Comparison of ENCODE assay signal across 16 cellular contexts in genomic region chr6:167572841-167573271, GRCh38.
DNase-seq lines count a peak whose midpoint lies in the region; ATAC-seq, FAIRE-seq and TF ChIP-seq lines count a peak whose summit lies in the region.
"Had no signal": no experiment of that assay in that cellular context is flagged by ENCODE, and none has a peak within 500 bp of the region (broad histone marks: within the 10 kb centered on the region; RNA-seq: fewer than 3 reads in every experiment).

No MANE protein-coding gene starts in this region.

- H3K27ac Mint-ChIP-seq in astrocyte (ENCODE audit: unreplicated experiment), result no peak overlapping the region
- H3K27ac Mint-ChIP-seq: CD8-positive, alpha-beta memory T cell; stimulated activated naive CD8-positive, alpha-beta T cell treated with anti-CD3 and anti-CD28 coated beads, Interleukin-15, Interleukin-2, amounts not matched to agents 100 ng/mL and 50 ng/mL, for 24 hours had no signal

- H3K4me2 ChIP-seq in BLaER1, result peak overlapping the region; percentile 84
- no peak overlapping the region for H3K4me2 ChIP-seq in astrocyte (ENCODE audit: low read length)
- H3K4me2 ChIP-seq: A549 had no signal

- peaks cover 39% of the 10 kb centered on the region for H3K27me3 Mint-ChIP-seq in astrocyte (ENCODE audit: low read depth, unreplicated experiment)
- H3K27me3 Mint-ChIP-seq: stimulated activated naive CD8-positive, alpha-beta T cell treated with anti-CD3 and anti-CD28 coated beads, Interleukin-15, Interleukin-2, amounts not matched to agents 100 ng/mL and 50 ng/mL, for 24 hours had no signal

- TF ChIP-seq CTCF in astrocyte (IDR thresholded peaks at IDR 0.05; ENCODE audit: insufficient read depth, low read depth, low read length), result no peak
- no peak for TF ChIP-seq CTCF in upper lobe of left lung (IDR thresholded peaks at IDR 0.05)

- no peaks in the 10 kb centered on the region for H3K9me3 Mint-ChIP-seq in astrocyte (ENCODE audit: unreplicated experiment)
- H3K9me3 Mint-ChIP-seq: stimulated activated naive CD8-positive, alpha-beta T cell treated with anti-CD3 and anti-CD28 coated beads, Interleukin-15, Interleukin-2, amounts not matched to agents 100 ng/mL and 50 ng/mL, for 24 hours had no signal

- DNase-seq in astrocyte (ENCODE audit: low read depth) (no peak), iPS-NIHi11 (ENCODE audit: low spot score) (peak; percentile 29), upper lobe of left lung (no peak)
- DNase-seq in effector memory CD4-positive, alpha-beta T cell, result no peak
- DNase-seq: activated CD8-positive, alpha-beta memory T cell treated with anti-CD3 and anti-CD28 coated beads for 24 hours; CD8-positive, alpha-beta memory T cell; NCI-H1105 treated with DMSO at 0.1 percent for 48 hours; NCI-H226; stimulated activated CD4-positive, alpha-beta T cell treated with anti-CD3 and anti-CD28 coated beads, Interleukin-12 subunit alpha, Interleukin-12 subunit beta, amount 100 ng/mL, for 4 hours had no signal

- peak overlapping the region; percentile 18 for H2AFZ ChIP-seq in astrocyte (ENCODE audit: low read depth, low read length)

- peaks cover 13% of the 10 kb centered on the region; the same call in 1 of the 2 replicates for H3K27me3 ChIP-seq in BLaER1
- H3K27me3 ChIP-seq in astrocyte (ENCODE audit: insufficient read depth, low read length), result peaks cover 3% of the 10 kb centered on the region
- H3K27me3 ChIP-seq in rectal smooth muscle tissue (ENCODE audit: control insufficient read depth, insufficient read depth, low read length), result no peaks in the 10 kb centered on the region
- H3K27me3 ChIP-seq in upper lobe of left lung, result no peaks in the 10 kb centered on the region
- H3K27me3 ChIP-seq in effector memory CD4-positive, alpha-beta T cell (replicated peaks; ENCODE audit: control insufficient read depth, insufficient read depth, low read length, poor library complexity, severe bottlenecking), result no peaks in the 10 kb centered on the region
- H3K27me3 ChIP-seq: left lung had no signal

- TF ChIP-seq POLR2A in upper lobe of left lung (IDR thresholded peaks at IDR 0.05), result no peak

- H4K20me1 ChIP-seq in BLaER1 (no peaks in the 10 kb centered on the region), astrocyte (ENCODE audit: insufficient read depth, low read length) (no peaks in the 10 kb centered on the region)

- H3K36me3 Mint-ChIP-seq in astrocyte (ENCODE audit: low read depth, unreplicated experiment), result peaks cover 3% of the 10 kb centered on the region
- H3K36me3 Mint-ChIP-seq: CD8-positive, alpha-beta memory T cell had no signal

- peaks cover 65% of the 10 kb centered on the region for H3K4me1 ChIP-seq in BLaER1
- H3K4me1 ChIP-seq in astrocyte (ENCODE audit: insufficient read depth, low read length), result no peaks in the 10 kb centered on the region
- no peaks in the 10 kb centered on the region for H3K4me1 ChIP-seq in rectal smooth muscle tissue (ENCODE audit: control insufficient read depth, insufficient read depth, low read length)
- peaks cover 0 to 5% (median 0%) of the 10 kb centered on the region in 4 donors for H3K4me1 ChIP-seq in upper lobe of left lung
- H3K4me1 ChIP-seq in effector memory CD4-positive, alpha-beta T cell (ENCODE audit: control insufficient read depth, insufficient read depth, low read length, poor library complexity, severe bottlenecking), result no peaks in the 10 kb centered on the region
- H3K4me1 ChIP-seq: A549 had no signal

- peak overlapping the region; percentile 39 for H3K4me3 ChIP-seq in BLaER1
- no peak overlapping the region for H3K4me3 ChIP-seq in astrocyte (ENCODE audit: insufficient read depth, low read depth, low read length)
- no peak overlapping the region for H3K4me3 ChIP-seq in rectal smooth muscle tissue (ENCODE audit: low read length)
- no peak overlapping the region for H3K4me3 ChIP-seq in upper lobe of left lung
- H3K4me3 ChIP-seq in effector memory CD4-positive, alpha-beta T cell (ENCODE audit: insufficient read depth, low read depth, low read length, poor library complexity, severe bottlenecking), result no peak overlapping the region
- H3K4me3 ChIP-seq: A549, left lung had no signal

- H3K9me3 ChIP-seq in BLaER1 (no peaks in the 10 kb centered on the region), astrocyte (ENCODE audit: insufficient read depth, low read depth, low read length) (no peaks in the 10 kb centered on the region), upper lobe of left lung (no peaks in the 10 kb centered on the region)
- H3K9me3 ChIP-seq in effector memory CD4-positive, alpha-beta T cell (ENCODE audit: control insufficient read depth, low read length), result no peaks in the 10 kb centered on the region
- H3K9me3 ChIP-seq: A549, left lung had no signal

- no peaks in the 10 kb centered on the region for H3K4me1 Mint-ChIP-seq in astrocyte (ENCODE audit: low read depth, unreplicated experiment)
- H3K4me1 Mint-ChIP-seq: CD8-positive, alpha-beta memory T cell had no signal

- ATAC-seq in HG03439 (IDR thresholded peaks at IDR 0.05; ENCODE audit: unreplicated experiment) (no peak), GM18868 (IDR thresholded peaks at IDR 0.05; ENCODE audit: unreplicated experiment) (no peak), upper lobe of left lung (ENCODE audit: low FRiP score in 2 of 2) (no peak)

- no peak overlapping the region for H3K4me3 Mint-ChIP-seq in astrocyte (ENCODE audit: unreplicated experiment)
- H3K4me3 Mint-ChIP-seq: CD8-positive, alpha-beta memory T cell; stimulated activated naive CD8-positive, alpha-beta T cell treated with anti-CD3 and anti-CD28 coated beads, Interleukin-15, Interleukin-2, amounts not matched to agents 100 ng/mL and 50 ng/mL, for 24 hours had no signal

- WGBS in upper lobe of left lung, 2 donors, result 82 to 87% methylated on average over 10 to 13 of the region's 13 CpGs

- H3K79me2 ChIP-seq in astrocyte (ENCODE audit: insufficient read depth, low read length), result no peaks in the 10 kb centered on the region

- H3K36me3 ChIP-seq in BLaER1 (no peaks in the 10 kb centered on the region), astrocyte (ENCODE audit: insufficient read depth, low read length) (no peaks in the 10 kb centered on the region), rectal smooth muscle tissue (ENCODE audit: control insufficient read depth, insufficient read depth, low read length) (no peaks in the 10 kb centered on the region), upper lobe of left lung (no peaks in the 10 kb centered on the region)
- no peaks in the 10 kb centered on the region for H3K36me3 ChIP-seq in effector memory CD4-positive, alpha-beta T cell (ENCODE audit: control insufficient read depth, insufficient read depth, low read length)
- H3K36me3 ChIP-seq: left lung had no signal

- H3K9ac ChIP-seq in BLaER1, result peak overlapping the region; percentile 32
- no peak overlapping the region for H3K9ac ChIP-seq in astrocyte (ENCODE audit: low read length)
- H3K9ac ChIP-seq in rectal smooth muscle tissue (ENCODE audit: low read length), result no peak overlapping the region

- no peak for TF ChIP-seq EP300 in upper lobe of left lung (IDR thresholded peaks at IDR 0.05)

- no peak for FAIRE-seq in astrocyte (lab: Jason Lieb, UNC)
- FAIRE-seq: A549 had no signal

- H3K27ac ChIP-seq in BLaER1 (peak overlapping the region; percentile 71), astrocyte (ENCODE audit: low read depth, low read length) (no peak overlapping the region), rectal smooth muscle tissue (ENCODE audit: low read depth, low read length) (peak overlapping the region; percentile 47), upper lobe of left lung (no peak overlapping the region)
- no peak overlapping the region for H3K27ac ChIP-seq in effector memory CD4-positive, alpha-beta T cell (ENCODE audit: insufficient read depth, low read length, poor library complexity, severe bottlenecking)
- H3K27ac ChIP-seq: A549, left lung had no signal

Comparison
In these comparisons a context has a peak if more than half of its experiments do, and no peak if none do; other contexts are left out.
1. H3K27ac ChIP-seq: peak in BLaER1 (single experiment) and rectal smooth muscle tissue (single experiment); none in astrocyte (single experiment), upper lobe of left lung (0 of 4) and effector memory CD4-positive, alpha-beta T cell (single experiment).